ENCODE assay signal across 24 cellular contexts in genomic region chr3:129938140-129938930, GRCh38. TPM values are rescaled to one million over a fixed set of nuclear protein-coding genes. Genes with fewer than 3 reads are reported as not detected.
A peak's percentile ranks its signal among the peaks of the same experiment; 100 is the strongest.
DNase-seq lines count a peak whose midpoint lies in the region; TF ChIP-seq lines count a peak whose summit lies in the region.
"Had no signal": no experiment of that assay in that cellular context is flagged by ENCODE, and none has a peak within 500 bp of the region (broad histone marks: within the 10 kb centered on the region; RNA-seq: fewer than 3 reads in every experiment).

No MANE protein-coding gene starts in this region.

- CTCF ChIA-PET in HEK293 (lab: Yijun Ruan, JAX) = interaction anchor here (0.7 to 1.5 kb wide), 3 partner anchors 292 to 448 kb away, joined by 4 read pairs; no protein-coding TSS in a partner anchor

- DNase-seq in cardiac fibroblast (ENCODE audit: low read depth in 2 of 2) = no peak
- DNase-seq in nephron progenitor cell = no peak
- no peak for DNase-seq in G401 (ENCODE audit: low spot score)
- no peak for DNase-seq in activated effector memory CD4-positive, alpha-beta T cell treated with anti-CD3 and anti-CD28 coated beads, Interleukin-2, amount 50 U/mL, for 16 hours
- no peak for DNase-seq in KBM-7
- no peak for DNase-seq in iPS-NIHi7 (ENCODE audit: extremely low spot score)
- DNase-seq: activated naive CD8-positive, alpha-beta T cell treated with anti-CD3 and anti-CD28 coated beads, Interleukin-2, amount 50 U/mL, for 24 hours; erythroblast; GOT3; immature natural killer cell; NCI-H1930; stimulated activated CD8-positive, alpha-beta memory T cell treated with anti-CD3 and anti-CD28 coated beads, Interleukin-4, amount 100 ng/mL, for 48 hours had no signal

- no peaks in the 10 kb centered on the region for H3K27me3 ChIP-seq in DOHH2 (ENCODE audit: control insufficient read depth, low read length)

- peak overlapping the region; percentile 17 for H3K27ac Mint-ChIP-seq in nephron progenitor cell
- H3K27ac Mint-ChIP-seq: activated naive CD8-positive, alpha-beta T cell treated with anti-CD3 and anti-CD28 coated beads, Interleukin-2, amount 50 U/mL, for 24 hours; activated T-helper 1 cell treated with anti-CD3 and anti-CD28 coated beads, Interleukin-12 subunit alpha, Interleukin-12 subunit beta, Interleukin-2, Interleukin-4 antibody, amounts not matched to agents 30 ng/mL and 10 ng/mL and 1 ng/mL, durations not matched to agents 14 hours and 24 hours and 36 hours; nephron; T-helper 1 cell treated with Interleukin-12 subunit alpha and Interleukin-12 subunit beta and Interleukin-4 antibody, amounts not matched to agents 30 μg/mL and 1 μg/mL, for 36 hours had no signal

- H3K36me3 Mint-ChIP-seq in nephron progenitor cell (ENCODE audit: low read depth) = no peaks in the 10 kb centered on the region
- H3K36me3 Mint-ChIP-seq: immature natural killer cell had no signal

- no peak overlapping the region for H3K4me2 ChIP-seq in DOHH2 (ENCODE audit: low read length)
- H3K4me2 ChIP-seq: smooth muscle cell had no signal

- H3K9me3 Mint-ChIP-seq in nephron progenitor cell = no peaks in the 10 kb centered on the region
- H3K9me3 Mint-ChIP-seq: activated naive CD8-positive, alpha-beta T cell treated with anti-CD3 and anti-CD28 coated beads, Interleukin-2, amount 50 U/mL, for 24 hours; activated T-helper 1 cell treated with anti-CD3 and anti-CD28 coated beads, Interleukin-12 subunit alpha, Interleukin-12 subunit beta, Interleukin-2, Interleukin-4 antibody, amounts not matched to agents 30 ng/mL and 10 ng/mL and 1 ng/mL, durations not matched to agents 14 hours and 24 hours and 36 hours; immature natural killer cell; nephron; T-helper 1 cell treated with Interleukin-12 subunit alpha and Interleukin-12 subunit beta and Interleukin-4 antibody, amounts not matched to agents 30 μg/mL and 1 μg/mL, for 36 hours had no signal

- H3K4me3 ChIP-seq in DOHH2 (ENCODE audit: low read length) = no peak overlapping the region
- H3K4me3 ChIP-seq in HEK293 (ENCODE audit: low read depth, low read length) = no peak overlapping the region
- H3K4me3 ChIP-seq in cardiac fibroblast (replicated peaks in 1 of 2; ENCODE audit: low read depth in 2 of 2, low read length in 2 of 2) = no peak overlapping the region
- H3K4me3 ChIP-seq: lung, prostate gland, smooth muscle cell had no signal

- H3K9me2 ChIP-seq in DOHH2 (replicated peaks; ENCODE audit: control insufficient read depth, low read length) = no peaks in the 10 kb centered on the region

- H3K27ac ChIP-seq in DOHH2 (ENCODE audit: low read depth, low read length) (no peak overlapping the region), HEK293 (ENCODE audit: extremely low read depth, low read depth, low read length) (no peak overlapping the region)
- H3K27ac ChIP-seq: prostate gland, VCaP had no signal

- TF ChIP-seq CTCF in DOHH2 (IDR thresholded peaks at IDR 0.05; ENCODE audit: low read depth, low read length, poor library complexity, severe bottlenecking) (peak; percentile 12), HEK293 (tag by site-specific recombination; IDR thresholded peaks at IDR 0.05) (no peak), cardiac fibroblast (IDR thresholded peaks at IDR 0.05; ENCODE audit: low read depth, low read length) (peak; percentile 13), nephron progenitor cell (IDR thresholded peaks at IDR 0.05) (no peak)

- H3K4me3 Mint-ChIP-seq in nephron progenitor cell = no peak overlapping the region
- H3K4me3 Mint-ChIP-seq: activated naive CD8-positive, alpha-beta T cell treated with anti-CD3 and anti-CD28 coated beads, Interleukin-2, amount 50 U/mL, for 24 hours; activated T-helper 1 cell treated with anti-CD3 and anti-CD28 coated beads, Interleukin-12 subunit alpha, Interleukin-12 subunit beta, Interleukin-2, Interleukin-4 antibody, amounts not matched to agents 30 ng/mL and 10 ng/mL and 1 ng/mL, durations not matched to agents 14 hours and 24 hours and 36 hours; nephron; T-helper 1 cell treated with Interleukin-12 subunit alpha and Interleukin-12 subunit beta and Interleukin-4 antibody, amounts not matched to agents 30 μg/mL and 1 μg/mL, for 36 hours had no signal

- POLR2A ChIA-PET in HEK293 (lab: Yijun Ruan, JAX) = no interaction called here

- peaks cover 23% of the 10 kb centered on the region for H3K27me3 Mint-ChIP-seq in nephron progenitor cell (ENCODE audit: low read depth, poor library complexity)

- H4K20me1 ChIP-seq in DOHH2 (ENCODE audit: control insufficient read depth, insufficient read depth, low read depth, low read length) = no peaks in the 10 kb centered on the region

- H3K4me1 ChIP-seq in DOHH2 (ENCODE audit: control insufficient read depth, low read length) (peaks cover 6% of the 10 kb centered on the region), HEK293 (ENCODE audit: control insufficient read depth, insufficient read depth, low read length) (no peaks in the 10 kb centered on the region)
- H3K4me1 ChIP-seq: prostate gland had no signal

- no peaks in the 10 kb centered on the region for H3K36me3 ChIP-seq in DOHH2 (ENCODE audit: control insufficient read depth, low read length)
- H3K36me3 ChIP-seq in HEK293 (ENCODE audit: control insufficient read depth in 2 of 2, insufficient read depth in 1 of 2, low read length in 2 of 2) = no peaks in the 10 kb centered on the region
- H3K36me3 ChIP-seq: prostate gland had no signal

- H3K4me1 Mint-ChIP-seq in nephron progenitor cell = peaks cover 24% of the 10 kb centered on the region

- H3K9me3 ChIP-seq in DOHH2 (ENCODE audit: control insufficient read depth, insufficient read depth, low read length) (no peaks in the 10 kb centered on the region), HEK293 (ENCODE audit: control insufficient read depth, insufficient read depth, low read depth, low read length) (no peaks in the 10 kb centered on the region)
- H3K9me3 ChIP-seq: prostate gland had no signal

- H3F3A ChIP-seq in DOHH2 (ENCODE audit: control insufficient read depth, insufficient read depth) = no peaks in the 10 kb centered on the region

- in situ Hi-C loops in G401 (cut with HindIII; ENCODE audit: low sequenced_read_pairs) = no loop called here
- in situ Hi-C loops in KBM-7 (cut with MboI; ENCODE audit: low pct_unique_long_range_greater_than_20kb, low sequenced_read_pairs) = loop anchor here (25.0 kb wide), 1 partner anchor 301 kb away; no protein-coding TSS in a partner anchor

- no peaks in the 10 kb centered on the region for H3K79me2 ChIP-seq in DOHH2 (ENCODE audit: control insufficient read depth, low read length)

TF ChIP-seq in HEK293, 187 proteins besides CTCF, POLR2A, EP300 and RAD21:
- peak; percentile 82 for TF ChIP-seq SCRT2 (tag by site-specific recombination; IDR thresholded peaks at IDR 0.05)
- no peak for TF ChIP-seq ZNF704 (tag by site-specific recombination; IDR thresholded peaks at IDR 0.05)
- peak; percentile 62; the same call in 1 of the 2 replicates for TF ChIP-seq SCRT1 (tag by site-specific recombination; IDR thresholded peaks at IDR 0.05; ENCODE audit: borderline replicate concordance)
- TF ChIP-seq, protein P1, sequence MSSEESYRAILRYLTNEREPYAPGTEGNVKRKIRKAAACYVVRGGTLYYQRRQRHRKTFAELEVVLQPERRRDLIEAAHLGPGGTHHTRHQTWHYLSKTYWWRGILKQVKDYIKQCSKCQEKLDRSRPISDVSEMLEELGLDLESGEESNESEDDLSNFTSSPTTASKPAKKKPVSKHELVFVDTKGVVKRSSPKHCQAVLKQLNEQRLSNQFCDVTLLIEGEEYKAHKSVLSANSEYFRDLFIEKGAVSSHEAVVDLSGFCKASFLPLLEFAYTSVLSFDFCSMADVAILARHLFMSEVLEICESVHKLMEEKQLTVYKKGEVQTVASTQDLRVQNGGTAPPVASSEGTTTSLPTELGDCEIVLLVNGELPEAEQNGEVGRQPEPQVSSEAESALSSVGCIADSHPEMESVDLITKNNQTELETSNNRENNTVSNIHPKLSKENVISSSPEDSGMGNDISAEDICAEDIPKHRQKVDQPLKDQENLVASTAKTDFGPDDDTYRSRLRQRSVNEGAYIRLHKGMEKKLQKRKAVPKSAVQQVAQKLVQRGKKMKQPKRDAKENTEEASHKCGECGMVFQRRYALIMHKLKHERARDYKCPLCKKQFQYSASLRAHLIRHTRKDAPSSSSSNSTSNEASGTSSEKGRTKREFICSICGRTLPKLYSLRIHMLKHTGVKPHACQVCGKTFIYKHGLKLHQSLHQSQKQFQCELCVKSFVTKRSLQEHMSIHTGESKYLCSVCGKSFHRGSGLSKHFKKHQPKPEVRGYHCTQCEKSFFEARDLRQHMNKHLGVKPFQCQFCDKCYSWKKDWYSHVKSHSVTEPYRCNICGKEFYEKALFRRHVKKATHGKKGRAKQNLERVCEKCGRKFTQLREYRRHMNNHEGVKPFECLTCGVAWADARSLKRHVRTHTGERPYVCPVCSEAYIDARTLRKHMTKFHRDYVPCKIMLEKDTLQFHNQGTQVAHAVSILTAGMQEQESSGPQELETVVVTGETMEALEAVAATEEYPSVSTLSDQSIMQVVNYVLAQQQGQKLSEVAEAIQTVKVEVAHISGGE (tag by site-specific recombination; conservative IDR thresholded peaks at IDR 0.05; ENCODE audit: low read depth) = no peak
- TF ChIP-seq ZNF792 (tag by site-specific recombination; IDR thresholded peaks at IDR 0.05) = no peak
- TF ChIP-seq BCL11B (tag by site-specific recombination; IDR thresholded peaks at IDR 0.05; ENCODE audit: low read depth) = no peak
- no peak for TF ChIP-seq ZNF121 (tag by site-specific recombination; IDR thresholded peaks at IDR 0.05)
TF ChIP-seq in HEK293: peak in this region for 2.

RNA-seq across cellular contexts. Expression of gene TRH, which starts 36.2 kb away (rescaled TPM):
- total RNA-seq in G401 (2014; rRNA removed; shearing (Covaris generic)) = not detected in 2 replicates
- total RNA-seq: activated T-helper 1 cell treated with anti-CD3 and anti-CD28 coated beads, Interleukin-12 subunit alpha, Interleukin-12 subunit beta, Interleukin-2, Interleukin-4 antibody, amounts not matched to agents 30 ng/mL and 10 ng/mL and 1 ng/mL, durations not matched to agents 14 hours and 24 hours and 36 hours; bronchial epithelial cell; dermis microvascular lymphatic vessel endothelial cell; NCI-H460; smooth muscle cell had no signal

RNA-seq across cellular contexts. Expression of gene TMCC1, which starts 44.8 kb away (rescaled TPM):
- 14.6 and 15.9 TPM in 2 replicates for total RNA-seq in G401 (2014; rRNA removed; shearing (Covaris generic))

Comparison
In these comparisons a context has a peak if more than half of its experiments do, and no peak if none do; other contexts are left out.
1. CTCF ChIP-seq: peak in DOHH2 (single experiment) and cardiac fibroblast (single experiment); none in HEK293 (single experiment) and nephron progenitor cell (single experiment).